8 cellular contexts compared by ENCODE assay signal in the genomic region with DNA sequence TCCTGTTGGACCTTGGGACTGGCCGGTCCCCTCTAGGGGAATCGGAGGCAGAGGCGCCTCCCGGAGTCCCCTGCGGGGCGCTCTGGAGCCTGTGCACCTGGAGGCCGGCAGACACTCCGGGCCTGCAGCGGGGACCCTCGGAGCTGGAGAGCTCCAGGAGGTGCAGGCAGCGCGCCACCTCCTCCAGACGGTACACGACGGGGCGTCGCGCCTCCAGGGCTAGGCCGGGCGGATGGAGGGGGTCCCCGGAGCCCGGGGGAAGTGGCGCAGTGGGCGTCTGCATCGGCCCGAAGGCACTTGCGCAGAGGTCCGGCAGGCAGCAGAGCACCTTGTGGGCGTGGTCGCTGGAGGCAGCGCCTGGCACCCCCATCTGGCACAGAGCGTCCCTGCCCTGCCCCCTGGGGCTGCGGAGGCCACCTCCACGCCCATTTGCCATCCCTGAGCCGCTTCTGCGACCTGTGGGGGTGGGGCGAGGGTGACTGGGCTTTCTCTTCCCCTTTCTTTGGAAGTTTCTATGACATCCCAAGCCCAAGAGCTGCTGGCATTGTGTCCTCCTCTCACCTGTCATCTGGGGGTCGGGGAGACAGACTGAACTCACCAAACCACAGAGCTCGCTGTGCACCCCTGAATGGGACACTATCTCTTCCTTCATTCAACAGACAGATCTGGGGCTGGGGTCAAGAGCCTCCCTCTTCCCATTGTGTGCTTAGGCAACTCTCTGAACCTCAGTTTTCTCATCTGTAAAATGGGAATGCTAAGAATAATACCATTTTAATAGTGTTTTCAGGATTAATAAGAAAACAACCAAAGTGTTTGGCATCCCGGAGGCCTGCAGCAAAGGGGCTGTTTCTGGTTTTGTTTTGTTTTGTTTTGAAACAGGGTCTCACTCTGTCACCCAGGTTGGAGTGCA. TPM values are rescaled to one million over a fixed set of nuclear protein-coding genes. Genes with fewer than 3 reads are reported as not detected.
DNase-seq lines count a peak whose midpoint lies in the region; ATAC-seq lines count a peak whose summit lies in the region.

No MANE protein-coding gene starts in this region.

- H3K27me3 Mint-ChIP-seq in activated CD4-positive, alpha-beta memory T cell treated with anti-CD3 and anti-CD28 coated beads for 36 hours = peaks cover 4% of the 10 kb centered on the region
- peaks cover 8% of the 10 kb centered on the region for H3K27me3 Mint-ChIP-seq in activated CD4-positive, alpha-beta memory T cell treated with anti-CD3 and anti-CD28 coated beads, Interleukin-2, amount 10 ng/mL, durations not matched to agents 7 days and 5 days

- intact Hi-C loops in activated CD4-positive, alpha-beta memory T cell treated with anti-CD3 and anti-CD28 coated beads for 36 hours (cut with micrococcal nuclease) = no loop called here

- H3K9ac ChIP-seq in duodenal mucosa (ENCODE audit: low read depth in 1 of 2, low read length in 2 of 2) = peak overlapping the region in 1 of 2 donors; percentile 32
- H3K9ac ChIP-seq in mucosa of rectum (ENCODE audit: low read depth in 1 of 2, low read length in 2 of 2) = peak overlapping the region; percentile 34 to 44

- H3K36me3 Mint-ChIP-seq in activated CD4-positive, alpha-beta memory T cell treated with anti-CD3 and anti-CD28 coated beads for 36 hours = no peaks in the 10 kb centered on the region
- H3K36me3 Mint-ChIP-seq in activated CD4-positive, alpha-beta memory T cell treated with anti-CD3 and anti-CD28 coated beads, Interleukin-2, amount 10 ng/mL, durations not matched to agents 7 days and 5 days (ENCODE audit: low read depth) = no peaks in the 10 kb centered on the region

- CTCF ChIA-PET in activated CD4-positive, alpha-beta memory T cell treated with anti-CD3 and anti-CD28 coated beads for 36 hours (lab: Charles Lee) = interaction anchor here (1.2 to 3.0 kb wide), 2 partner anchors 34 to 104 kb away, joined by 3 to 10 read pairs; no protein-coding TSS in a partner anchor
- CTCF ChIA-PET in activated CD4-positive, alpha-beta memory T cell treated with anti-CD3 and anti-CD28 coated beads, Interleukin-2, amount 10 ng/mL, durations not matched to agents 7 days and 5 days (lab: Charles Lee) = interaction anchor here (1.2 kb wide), 1 partner anchor 105 kb away, joined by 3 read pairs; no protein-coding TSS in a partner anchor

- H3K4me3 Mint-ChIP-seq in activated CD4-positive, alpha-beta memory T cell treated with anti-CD3 and anti-CD28 coated beads for 36 hours = no peak overlapping the region
- no peak overlapping the region for H3K4me3 Mint-ChIP-seq in activated CD4-positive, alpha-beta memory T cell treated with anti-CD3 and anti-CD28 coated beads, Interleukin-2, amount 10 ng/mL, durations not matched to agents 7 days and 5 days

- H3K4me1 ChIP-seq in duodenal mucosa (ENCODE audit: control insufficient read depth in 1 of 2, insufficient read depth in 2 of 2, low read length in 2 of 2) = peaks cover 15 to 20% of the 10 kb centered on the region in 2 donors
- H3K4me1 ChIP-seq in mucosa of rectum (ENCODE audit: control insufficient read depth in 2 of 2, insufficient read depth in 2 of 2, low read length in 2 of 2) = peaks cover 13 to 20% of the 10 kb centered on the region in 2 donors
- H3K4me1 ChIP-seq in effector memory CD4-positive, alpha-beta T cell (ENCODE audit: control insufficient read depth, insufficient read depth, low read length, poor library complexity, severe bottlenecking) = peaks cover 6% of the 10 kb centered on the region

- no peaks in the 10 kb centered on the region for H3K27me3 ChIP-seq in duodenal mucosa (ENCODE audit: control insufficient read depth in 1 of 2, insufficient read depth in 2 of 2, low read length in 2 of 2)
- no peaks in the 10 kb centered on the region for H3K27me3 ChIP-seq in mucosa of rectum (ENCODE audit: control insufficient read depth in 2 of 2, insufficient read depth in 2 of 2, low read length in 2 of 2)
- H3K27me3 ChIP-seq in effector memory CD4-positive, alpha-beta T cell (replicated peaks; ENCODE audit: control insufficient read depth, insufficient read depth, low read length, poor library complexity, severe bottlenecking) = no peaks in the 10 kb centered on the region

- no peaks in the 10 kb centered on the region for H3K9me3 Mint-ChIP-seq in activated CD4-positive, alpha-beta memory T cell treated with anti-CD3 and anti-CD28 coated beads for 36 hours
- H3K9me3 Mint-ChIP-seq in activated CD4-positive, alpha-beta memory T cell treated with anti-CD3 and anti-CD28 coated beads, Interleukin-2, amount 10 ng/mL, durations not matched to agents 7 days and 5 days = no peaks in the 10 kb centered on the region

- H3K27ac Mint-ChIP-seq in activated CD4-positive, alpha-beta memory T cell treated with anti-CD3 and anti-CD28 coated beads for 36 hours = no peak overlapping the region
- H3K27ac Mint-ChIP-seq in activated CD4-positive, alpha-beta memory T cell treated with anti-CD3 and anti-CD28 coated beads, Interleukin-2, amount 10 ng/mL, durations not matched to agents 7 days and 5 days = no peak overlapping the region

- H3K9me3 ChIP-seq in duodenal mucosa (ENCODE audit: control insufficient read depth in 1 of 2, low read length in 2 of 2) (no peaks in the 10 kb centered on the region), mucosa of rectum (ENCODE audit: control insufficient read depth in 2 of 2, low read length in 2 of 2) (no peaks in the 10 kb centered on the region)
- no peaks in the 10 kb centered on the region for H3K9me3 ChIP-seq in effector memory CD4-positive, alpha-beta T cell (ENCODE audit: control insufficient read depth, low read length)

- H3K36me3 ChIP-seq in duodenal mucosa (ENCODE audit: control insufficient read depth in 1 of 2, insufficient read depth in 2 of 2, low read length in 2 of 2) = no peaks in the 10 kb centered on the region
- H3K36me3 ChIP-seq in mucosa of rectum (ENCODE audit: control insufficient read depth in 2 of 2, insufficient read depth in 2 of 2, low read length in 2 of 2) = no peaks in the 10 kb centered on the region
- H3K36me3 ChIP-seq in effector memory CD4-positive, alpha-beta T cell (ENCODE audit: control insufficient read depth, insufficient read depth, low read length) = no peaks in the 10 kb centered on the region

- DNase-seq in activated CD4-positive, alpha-beta memory T cell treated with anti-CD3 and anti-CD28 coated beads for 36 hours = peak; percentile 23
- no peak for DNase-seq in activated CD4-positive, alpha-beta memory T cell treated with anti-CD3 and anti-CD28 coated beads, Interleukin-2, amount 10 ng/mL, durations not matched to agents 7 days and 5 days
- DNase-seq in NCI-H69 (lab: John Stamatoyannopoulos, UW) = peak; percentile 97
- DNase-seq in effector memory CD4-positive, alpha-beta T cell = no peak

- no peak for ATAC-seq in GM21447 (IDR thresholded peaks at IDR 0.05; ENCODE audit: unreplicated experiment)
- ATAC-seq in HG03025 (IDR thresholded peaks at IDR 0.05; ENCODE audit: low FRiP score, unreplicated experiment) = no peak

- peaks cover 2% of the 10 kb centered on the region for H3K4me1 Mint-ChIP-seq in activated CD4-positive, alpha-beta memory T cell treated with anti-CD3 and anti-CD28 coated beads for 36 hours (ENCODE audit: low read depth)
- H3K4me1 Mint-ChIP-seq in activated CD4-positive, alpha-beta memory T cell treated with anti-CD3 and anti-CD28 coated beads, Interleukin-2, amount 10 ng/mL, durations not matched to agents 7 days and 5 days = peaks cover 3% of the 10 kb centered on the region

- H3K27ac ChIP-seq in duodenal mucosa (ENCODE audit: low read depth, low read length) (no peak overlapping the region), mucosa of rectum (ENCODE audit: low read depth in 2 of 2, low read length in 2 of 2) (no peak overlapping the region)
- H3K27ac ChIP-seq in effector memory CD4-positive, alpha-beta T cell (ENCODE audit: insufficient read depth, low read length, poor library complexity, severe bottlenecking) = no peak overlapping the region

- H3K4me3 ChIP-seq in duodenal mucosa (ENCODE audit: low read depth in 1 of 2, low read length in 2 of 2) (peak overlapping the region; percentile 62 to 70), mucosa of rectum (ENCODE audit: low read length in 2 of 2) (peak overlapping the region; percentile 49 to 54)
- no peak overlapping the region for H3K4me3 ChIP-seq in effector memory CD4-positive, alpha-beta T cell (ENCODE audit: insufficient read depth, low read depth, low read length, poor library complexity, severe bottlenecking)

- POLR2A ChIA-PET in activated CD4-positive, alpha-beta memory T cell treated with anti-CD3 and anti-CD28 coated beads for 36 hours (lab: Charles Lee) = no interaction called here
- POLR2A ChIA-PET in activated CD4-positive, alpha-beta memory T cell treated with anti-CD3 and anti-CD28 coated beads, Interleukin-2, amount 10 ng/mL, durations not matched to agents 7 days and 5 days (lab: Charles Lee) = no interaction called here

RNA-seq across cellular contexts. Expression of a gene that starts 37.5 kb away (rescaled TPM):
- 10 to 100 TPM; 62.1 to 70.9 TPM for total RNA-seq in activated CD4-positive, alpha-beta memory T cell treated with anti-CD3 and anti-CD28 coated beads for 36 hours
- 10 to 100 TPM; 30.9 to 35.7 TPM for total RNA-seq in activated CD4-positive, alpha-beta memory T cell treated with anti-CD3 and anti-CD28 coated beads, Interleukin-2, amount 10 ng/mL, durations not matched to agents 7 days and 5 days

Comparison
In these comparisons a context has a peak if more than half of its experiments do, and no peak if none do; other contexts are left out.
1. DNase-seq: peak in activated CD4-positive, alpha-beta memory T cell treated with anti-CD3 and anti-CD28 coated beads for 36 hours (single experiment) and NCI-H69 (single experiment); none in activated CD4-positive, alpha-beta memory T cell treated with anti-CD3 and anti-CD28 coated beads, Interleukin-2, amount 10 ng/mL, durations not matched to agents 7 days and 5 days (single experiment) and effector memory CD4-positive, alpha-beta T cell (0 of 3).